In genomic region chr2:2273421-2273820, GRCh38 we compare ENCODE assay signal across 1 cellular context.
TF ChIP-seq lines count a peak whose summit lies in the region.

No MANE protein-coding gene starts in this region.

TF ChIP-seq in GM23338, 12 proteins besides CTCF, POLR2A, EP300 and RAD21 (continued from another document):
- TF ChIP-seq ZNF462 (CRISPR knock-in tag; IDR thresholded peaks at IDR 0.05): no peak
